In genomic region chr12:4268549-4269181, GRCh38 we compare ENCODE assay signal across 7 cellular contexts. TPM values are rescaled to one million over a fixed set of nuclear protein-coding genes. Genes with fewer than 3 reads are reported as not detected.
A peak's percentile ranks its signal among the peaks of the same experiment; 100 is the strongest.
DNase-seq lines count a peak whose midpoint lies in the region; ATAC-seq lines count a peak whose summit lies in the region.

No MANE protein-coding gene starts in this region.

- no peak overlapping the region for H2BK5ac ChIP-seq in trophoblast cell (ENCODE audit: low read depth, low read length, poor library complexity)

- peaks cover 21% of the 10 kb centered on the region for H3K79me1 ChIP-seq in trophoblast cell (ENCODE audit: low read length)

- peaks cover 25% of the 10 kb centered on the region for H3K27me3 ChIP-seq in trophoblast cell (ENCODE audit: insufficient read depth, low read length)

- no peak overlapping the region for H2AK5ac ChIP-seq in trophoblast cell (ENCODE audit: low read length)

- H2BK120ac ChIP-seq in trophoblast cell (ENCODE audit: insufficient read depth, low read length, poor library complexity) = no peak overlapping the region

- peaks cover 5% of the 10 kb centered on the region for H3K27me3 Mint-ChIP-seq in IgD-negative memory B cell
- H3K27me3 Mint-ChIP-seq in activated CD4-positive, alpha-beta memory T cell treated with anti-CD3 and anti-CD28 coated beads for 36 hours = no peaks in the 10 kb centered on the region

- H4K12ac ChIP-seq in trophoblast cell (ENCODE audit: low read depth, low read length) = no peak overlapping the region

- peaks cover 24 to 28% of the 10 kb centered on the region in 2 experiments for H3K4me1 ChIP-seq in trophoblast cell (ENCODE audit: control insufficient read depth in 1 of 2, insufficient read depth in 2 of 2, low read length in 2 of 2)

- no peak overlapping the region for H2BK12ac ChIP-seq in trophoblast cell (ENCODE audit: low read length)

- H3K79me2 ChIP-seq in trophoblast cell (ENCODE audit: control insufficient read depth, insufficient read depth, low read length, poor library complexity) = peaks cover 2% of the 10 kb centered on the region

- no peak overlapping the region for H4K8ac ChIP-seq in trophoblast cell (ENCODE audit: low read depth, low read length)

- no CpG with 5 or more reads among the region's 26 CpGs for WGBS in trophoblast cell (ENCODE audit: extremely low coverage, insufficient coverage, insufficient read length)

- H3K27ac ChIP-seq in epithelial cell of prostate (peak overlapping the region; percentile 89), trophoblast cell (ENCODE audit: low read depth, low read length) (no peak overlapping the region)

- no peaks in the 10 kb centered on the region for H3K36me3 Mint-ChIP-seq in IgD-negative memory B cell
- H3K36me3 Mint-ChIP-seq in activated CD4-positive, alpha-beta memory T cell treated with anti-CD3 and anti-CD28 coated beads for 36 hours = peaks cover 5% of the 10 kb centered on the region

- H3K4me3 ChIP-seq in trophoblast cell (ENCODE audit: low read depth, low read length) = peak overlapping the region; percentile 67

- H3K9ac ChIP-seq in trophoblast cell (ENCODE audit: low read length) = no peak overlapping the region

- H3K27ac Mint-ChIP-seq in IgD-negative memory B cell = peak overlapping the region; percentile 96 to 99 (median 98)
- H3K27ac Mint-ChIP-seq in activated CD4-positive, alpha-beta memory T cell treated with anti-CD3 and anti-CD28 coated beads for 36 hours = peak overlapping the region; percentile 99

- intact Hi-C loops in activated CD4-positive, alpha-beta memory T cell treated with anti-CD3 and anti-CD28 coated beads for 36 hours (cut with micrococcal nuclease) = loop anchor here (1.0 to 5.0 kb wide), 3 partner anchors 17 to 516 kb away; partner anchors contain the start of gene CRACR2A

- H3K18ac ChIP-seq in trophoblast cell (ENCODE audit: low read length) = no peak overlapping the region

- no peaks in the 10 kb centered on the region for H3K9me3 Mint-ChIP-seq in IgD-negative memory B cell
- H3K9me3 Mint-ChIP-seq in activated CD4-positive, alpha-beta memory T cell treated with anti-CD3 and anti-CD28 coated beads for 36 hours = no peaks in the 10 kb centered on the region

- H4K91ac ChIP-seq in trophoblast cell (ENCODE audit: low read depth, low read length) = no peak overlapping the region

- peak overlapping the region; percentile 90 for H3K4me2 ChIP-seq in trophoblast cell (ENCODE audit: low read length)

- H3K4me3 Mint-ChIP-seq in IgD-negative memory B cell = peak overlapping the region; percentile 93 to 98 (median 97)
- peak overlapping the region; percentile 99 for H3K4me3 Mint-ChIP-seq in activated CD4-positive, alpha-beta memory T cell treated with anti-CD3 and anti-CD28 coated beads for 36 hours

- H2AFZ ChIP-seq in trophoblast cell (ENCODE audit: insufficient read depth, low read length, poor library complexity) = peak overlapping the region; percentile 38

- no peak overlapping the region for H3K23ac ChIP-seq in trophoblast cell (ENCODE audit: low read length)

- H3K4ac ChIP-seq in trophoblast cell (ENCODE audit: low read depth, low read length) = no peak overlapping the region

- no peaks in the 10 kb centered on the region for H3K36me3 ChIP-seq in trophoblast cell (ENCODE audit: control insufficient read depth in 1 of 2, insufficient read depth in 2 of 2, low read length in 2 of 2)

- peaks cover 14 to 21% (median 18%) of the 10 kb centered on the region in 3 donors for H3K4me1 Mint-ChIP-seq in IgD-negative memory B cell
- H3K4me1 Mint-ChIP-seq in activated CD4-positive, alpha-beta memory T cell treated with anti-CD3 and anti-CD28 coated beads for 36 hours (ENCODE audit: low read depth) = peaks cover 20% of the 10 kb centered on the region

- POLR2A ChIA-PET in activated CD4-positive, alpha-beta memory T cell treated with anti-CD3 and anti-CD28 coated beads for 36 hours (lab: Charles Lee) = interaction anchor here (0.6 to 12.3 kb wide), 21 partner anchors 9 to 292 kb away, joined by 3 to 205 read pairs (median 4); partner anchors contain the start of gene TIGAR

- H3K9me3 ChIP-seq in trophoblast cell (ENCODE audit: insufficient read depth, low read depth, low read length) = peaks cover 1% of the 10 kb centered on the region

- CTCF ChIA-PET in activated CD4-positive, alpha-beta memory T cell treated with anti-CD3 and anti-CD28 coated beads for 36 hours (lab: Charles Lee) = interaction anchor here (0.7 to 3.8 kb wide), 17 partner anchors 8 to 270 kb away, joined by 3 to 25 read pairs (median 4); no protein-coding TSS in a partner anchor

- ATAC-seq in GM18502 (IDR thresholded peaks at IDR 0.05; ENCODE audit: poor library complexity, unreplicated experiment) = no peak
- ATAC-seq in GM18861 (IDR thresholded peaks at IDR 0.05; ENCODE audit: unreplicated experiment) = no peak
- no peak for ATAC-seq in HG02588 (IDR thresholded peaks at IDR 0.05; ENCODE audit: unreplicated experiment)

- no peak overlapping the region for H3K14ac ChIP-seq in trophoblast cell (ENCODE audit: low read length)

- DNase-seq in activated CD4-positive, alpha-beta memory T cell treated with anti-CD3 and anti-CD28 coated beads for 36 hours = peak; percentile 49
- DNase-seq in epithelial cell of prostate (ENCODE audit: low read depth, low spot score) = no peak
- no peak for DNase-seq in trophoblast cell

RNA-seq across cellular contexts. Expression of gene CCND2, which starts 4.9 kb away (rescaled TPM):
- 11.7 TPM for polyA plus RNA-seq in IgD-negative memory B cell
- total RNA-seq in activated CD4-positive, alpha-beta memory T cell treated with anti-CD3 and anti-CD28 coated beads for 36 hours = 100 to 1,000 TPM; 255 to 261 TPM
- polyA plus RNA-seq in trophoblast cell (2013) = 133 TPM in 2 replicates

RNA-seq across cellular contexts. Expression of gene TIGAR, which starts 52.3 kb away (rescaled TPM):
- 5.2 TPM for polyA plus RNA-seq in IgD-negative memory B cell
- total RNA-seq in activated CD4-positive, alpha-beta memory T cell treated with anti-CD3 and anti-CD28 coated beads for 36 hours = 10 to 100 TPM; 12.0 to 13.6 TPM
- 22.8 and 24.9 TPM in 2 replicates for polyA plus RNA-seq in trophoblast cell (2013)
